Comparison of ENCODE assay signal across 11 cellular contexts in the genomic region with DNA sequence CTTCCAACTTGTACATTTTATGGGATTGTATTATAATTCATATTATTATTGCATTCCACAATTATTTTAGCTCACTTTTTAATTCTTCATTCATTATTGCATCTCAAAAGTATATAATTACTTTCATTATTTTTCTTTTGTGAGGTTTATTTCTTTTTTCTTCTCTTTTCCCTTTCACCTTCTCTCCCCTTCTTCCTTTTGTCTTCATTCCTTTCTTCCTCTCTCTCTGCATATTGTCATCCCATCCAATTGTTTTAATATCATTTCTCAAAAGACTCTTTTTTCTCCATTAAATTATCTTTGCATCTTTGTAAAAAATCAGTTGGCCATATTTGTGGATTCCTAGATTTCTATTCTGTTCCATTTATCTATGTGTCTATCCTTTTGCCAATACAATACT. TPM values are rescaled to one million over a fixed set of nuclear protein-coding genes. Genes with fewer than 3 reads are reported as not detected.
"Had no signal": no experiment of that assay in that cellular context is flagged by ENCODE, and none has a peak within 500 bp of the region (broad histone marks: within the 10 kb centered on the region; RNA-seq: fewer than 3 reads in every experiment).

No MANE protein-coding gene starts in this region.

- H3K9me3 Mint-ChIP-seq: IgD-negative memory B cell had no signal

- H3K36me3 Mint-ChIP-seq: IgD-negative memory B cell had no signal

- H3K27ac Mint-ChIP-seq: IgD-negative memory B cell had no signal

- ATAC-seq: HepG2 had no signal

- DNase-seq: IMR-90, Karpas-422, KBM-7, KG1 had no signal

- H3K27me3 Mint-ChIP-seq: IgD-negative memory B cell had no signal

- H3K4me1 Mint-ChIP-seq: IgD-negative memory B cell had no signal

- H3K27ac ChIP-seq: HL-60, KMS-11 had no signal

- H3K4me2 ChIP-seq: KMS-11 had no signal

- H3K9ac ChIP-seq: KMS-11 had no signal

- FAIRE-seq: HepG2, HTR-8/SVneo had no signal

- H3K4me3 Mint-ChIP-seq: IgD-negative memory B cell had no signal

RNA-seq across cellular contexts. Expression of gene OR4D1, which starts 47.7 kb away (rescaled TPM):
- total RNA-seq: HepG2, HT-29, HT1080, IMR-90 had no signal
- polyA plus RNA-seq: HepG2, IMR-90 had no signal
